9 cellular contexts compared by ENCODE assay signal in genomic region chr19:36526581-36526980, GRCh38. TPM values are rescaled to one million over a fixed set of nuclear protein-coding genes. Genes with fewer than 3 reads are reported as not detected.
A peak's percentile ranks its signal among the peaks of the same experiment; 100 is the strongest.
DNase-seq lines count a peak whose midpoint lies in the region; ATAC-seq, FAIRE-seq and TF ChIP-seq lines count a peak whose summit lies in the region.
"Had no signal": no experiment of that assay in that cellular context is flagged by ENCODE, and none has a peak within 500 bp of the region (broad histone marks: within the 10 kb centered on the region; RNA-seq: fewer than 3 reads in every experiment).

No MANE protein-coding gene starts in this region.

- H4K20me1 ChIP-seq in Loucy (ENCODE audit: insufficient read depth, low read length, poor library complexity, severe bottlenecking) = peaks cover 20% of the 10 kb centered on the region

- H3K4me3 ChIP-seq in Caco-2 (ENCODE audit: low read depth, low read length) = no peak overlapping the region
- H3K4me3 ChIP-seq in Loucy (ENCODE audit: low read length, poor library complexity, severe bottlenecking) = peak overlapping the region; percentile 83
- H3K4me3 ChIP-seq in bronchial epithelial cell (ENCODE audit: low read depth, low read length) = no peak overlapping the region
- no peak overlapping the region for H3K4me3 ChIP-seq in naive thymus-derived CD4-positive, alpha-beta T cell (ENCODE audit: low read length)

- peak overlapping the region; percentile 100 for H3K4me3 Mint-ChIP-seq in Caco-2 (ENCODE audit: unreplicated experiment)
- peak overlapping the region; percentile 65 to 100 (median 78) for H3K4me3 Mint-ChIP-seq in naive thymus-derived CD4-positive, alpha-beta T cell

- no peaks in the 10 kb centered on the region for H3K9me2 ChIP-seq in Loucy (replicated peaks; ENCODE audit: low read depth, low read length)

- H3K4me1 ChIP-seq in Caco-2 = no peaks in the 10 kb centered on the region
- peaks cover 21% of the 10 kb centered on the region for H3K4me1 ChIP-seq in Loucy (ENCODE audit: insufficient read depth, low read length, poor library complexity, severe bottlenecking)
- H3K4me1 ChIP-seq in naive thymus-derived CD4-positive, alpha-beta T cell (ENCODE audit: control insufficient read depth in 2 of 2, insufficient read depth in 2 of 2, low read length in 2 of 2) = peaks cover 4 to 11% of the 10 kb centered on the region in 2 donors

- no peak for ATAC-seq in naive thymus-derived CD4-positive, alpha-beta T cell

- POLR2A ChIA-PET in Caco-2 (lab: Charles Lee) = no interaction called here
- POLR2A ChIA-PET in naive thymus-derived CD4-positive, alpha-beta T cell (lab: Charles Lee) = interaction anchor here (3.0 kb wide), 1 partner anchor 38 kb away, joined by 26 read pairs; the partner anchor contains the start of gene ZNF566

- H3K79me2 ChIP-seq in Loucy (ENCODE audit: insufficient read depth, low read length) = peaks cover 53% of the 10 kb centered on the region

- peaks cover 6% of the 10 kb centered on the region for H3K4me1 Mint-ChIP-seq in Caco-2 (ENCODE audit: low read depth, unreplicated experiment)
- H3K4me1 Mint-ChIP-seq in naive thymus-derived CD4-positive, alpha-beta T cell = peaks cover 15 to 34% (median 29%) of the 10 kb centered on the region in 7 donors

- H3K27ac ChIP-seq in naive thymus-derived CD4-positive, alpha-beta T cell (ENCODE audit: low read depth, low read length) = no peak overlapping the region

- DNase-seq in Caco-2 = no peak
- DNase-seq in bronchial epithelial cell (ENCODE audit: low read depth) = peak; percentile 30
- no peak for DNase-seq in naive thymus-derived CD4-positive, alpha-beta T cell
- DNase-seq in NCI-H345 (lab: John Stamatoyannopoulos, UW) = no peak
- DNase-seq in stimulated activated CD4-positive, alpha-beta T cell treated with anti-CD3 and anti-CD28 coated beads, Interleukin-4, amount 100 ng/mL, for 4 hours = no peak
- no peak for DNase-seq in activated effector memory CD4-positive, alpha-beta T cell treated with anti-CD3 and anti-CD28 coated beads, Interleukin-2, amount 50 U/mL, for 16 hours
- DNase-seq in SK-N-DZ (ENCODE audit: low spot score) = no peak
- DNase-seq: cerebellar nuclear complex had no signal

- peak overlapping the region; percentile 95 for H3K4me2 ChIP-seq in Loucy (ENCODE audit: low read depth, low read length, poor library complexity, severe bottlenecking)

- no peak overlapping the region for H3K27ac Mint-ChIP-seq in Caco-2 (ENCODE audit: unreplicated experiment)
- H3K27ac Mint-ChIP-seq in naive thymus-derived CD4-positive, alpha-beta T cell = peak overlapping the region in 6 of 9 donors; percentile 9 to 63 (median 48)

- TF ChIP-seq CTCF in Caco-2 (IDR thresholded peaks at IDR 0.05; ENCODE audit: insufficient read depth in 1 of 2, low read depth in 1 of 2, low read length in 1 of 2, severe bottlenecking in 1 of 2, unreplicated experiment in 1 of 2) = no peak
- no peak for TF ChIP-seq CTCF in Loucy (conservative IDR thresholded peaks at IDR 0.05; ENCODE audit: low read length)
- no peak for TF ChIP-seq CTCF in bronchial epithelial cell (IDR thresholded peaks at IDR 0.05; ENCODE audit: insufficient read depth, low read length, severe bottlenecking)

- no peaks in the 10 kb centered on the region for H3K27me3 ChIP-seq in Caco-2 (replicated peaks; ENCODE audit: control insufficient read depth, insufficient read depth, low read length)
- no peaks in the 10 kb centered on the region for H3K27me3 ChIP-seq in Loucy (ENCODE audit: insufficient read depth, low read length, poor library complexity, severe bottlenecking)
- no peaks in the 10 kb centered on the region for H3K27me3 ChIP-seq in bronchial epithelial cell (ENCODE audit: control insufficient read depth, insufficient read depth, low read length)
- no peaks in the 10 kb centered on the region for H3K27me3 ChIP-seq in naive thymus-derived CD4-positive, alpha-beta T cell (ENCODE audit: control insufficient read depth in 2 of 2, insufficient read depth in 2 of 2, low read length in 2 of 2)

- H3K9ac ChIP-seq in Loucy (ENCODE audit: low read depth, low read length, poor library complexity, severe bottlenecking) = peak overlapping the region; percentile 92

- H3K27me3 Mint-ChIP-seq in Caco-2 (ENCODE audit: insufficient read depth, unreplicated experiment) = no peaks in the 10 kb centered on the region
- no peaks in the 10 kb centered on the region for H3K27me3 Mint-ChIP-seq in naive thymus-derived CD4-positive, alpha-beta T cell

- no peak overlapping the region for H2AFZ ChIP-seq in Loucy (ENCODE audit: low read length)

- H3K9me3 ChIP-seq in Caco-2 (peaks cover 12% of the 10 kb centered on the region; the same call in 1 of the 2 replicates), Loucy (ENCODE audit: insufficient read depth, low read depth, low read length) (no peaks in the 10 kb centered on the region)
- peaks cover 0 to 39% (median 4%) of the 10 kb centered on the region in 3 experiments for H3K9me3 ChIP-seq in naive thymus-derived CD4-positive, alpha-beta T cell (ENCODE audit: control insufficient read depth in 2 of 3, low read length in 3 of 3)

- CTCF ChIA-PET in Caco-2 (lab: Charles Lee) = no interaction called here
- CTCF ChIA-PET in naive thymus-derived CD4-positive, alpha-beta T cell (lab: Charles Lee) = no interaction called here

- peaks cover 7% of the 10 kb centered on the region for H3K36me3 ChIP-seq in Caco-2 (ENCODE audit: control insufficient read depth, insufficient read depth, low read length)
- no peaks in the 10 kb centered on the region for H3K36me3 ChIP-seq in Loucy (ENCODE audit: insufficient read depth, low read length)
- H3K36me3 ChIP-seq in bronchial epithelial cell (ENCODE audit: control insufficient read depth, insufficient read depth, low read length) = no peaks in the 10 kb centered on the region
- peaks cover 0 to 32% (median 8%) of the 10 kb centered on the region in 3 experiments for H3K36me3 ChIP-seq in naive thymus-derived CD4-positive, alpha-beta T cell (ENCODE audit: control insufficient read depth in 2 of 3, insufficient read depth in 3 of 3, low read length in 3 of 3)

- H3K36me3 Mint-ChIP-seq in Caco-2 (ENCODE audit: insufficient read depth, unreplicated experiment) = peaks cover 47% of the 10 kb centered on the region
- peaks cover 15 to 52% (median 50%) of the 10 kb centered on the region in 5 donors for H3K36me3 Mint-ChIP-seq in naive thymus-derived CD4-positive, alpha-beta T cell

- FAIRE-seq in bronchial epithelial cell (lab: Jason Lieb, UNC) = no peak

- BruUV-seq in Caco-2 (replicated peaks; lab: Mats Ljungman, UMichigan) = no TSS peak

- H3F3A ChIP-seq in Loucy (ENCODE audit: low read depth) = no peaks in the 10 kb centered on the region

- H3K9me3 Mint-ChIP-seq in Caco-2 (ENCODE audit: unreplicated experiment) = peaks cover 19% of the 10 kb centered on the region
- peaks cover 6 to 88% (median 40%) of the 10 kb centered on the region in 11 donors for H3K9me3 Mint-ChIP-seq in naive thymus-derived CD4-positive, alpha-beta T cell

- intact Hi-C loops in Caco-2 (cut with micrococcal nuclease; ENCODE audit: unreplicated experiment) = loop anchor here (5.0 kb wide), 2 partner anchors 161 to 246 kb away; partner anchors contain the start of genes ZNF567 and ZNF850
- intact Hi-C loops in naive thymus-derived CD4-positive, alpha-beta T cell (cut with micrococcal nuclease) = loop anchor here (5.0 kb wide), 3 partner anchors 391 to 691 kb away; partner anchors contain the start of genes ZNF383 (in 1 of the 2), ZNF568 (in 1 of the 2), ZNF585A (in 1 of the 2) and ZNF829 (in 1 of the 2)

RNA-seq across cellular contexts. Expression of gene ZNF260, which starts 1.5 kb away (rescaled TPM):
- total RNA-seq in Caco-2 (2022) = 12.5 and 13.2 TPM in 2 replicates
- total RNA-seq in bronchial epithelial cell = 6.6 and 9.5 TPM in 2 replicates
- total RNA-seq in naive thymus-derived CD4-positive, alpha-beta T cell = 10 to 100 TPM in 3 of 5 experiments, 1 to 10 TPM in 2; 2.9 to 13.2 (median 11.3) TPM
- polyA plus RNA-seq in naive thymus-derived CD4-positive, alpha-beta T cell = 10 to 100 TPM in 1 of 2 donors, 1 to 10 TPM in 1; 6.1 to 15.3 TPM
- polyA plus RNA-seq in SK-N-DZ (2014; cell fraction: cytosol; rRNA removed) = 15.9 and 19.7 TPM in 2 replicates
- 8.2 and 8.9 TPM in 2 replicates for polyA plus RNA-seq in SK-N-DZ (2014; cell fraction: nucleus; rRNA removed)

RNA-seq across cellular contexts. Expression of gene ZNF566, which starts 37.2 kb away (rescaled TPM):
- 10.0 and 11.6 TPM in 2 replicates for total RNA-seq in Caco-2 (2022)
- total RNA-seq in bronchial epithelial cell = 4.7 and 7.4 TPM in 2 replicates
- total RNA-seq in naive thymus-derived CD4-positive, alpha-beta T cell = 10 to 100 TPM in 2 of 5 experiments, 1 to 10 TPM in 3; 9.2 to 29.8 (median 9.3) TPM
- polyA plus RNA-seq in naive thymus-derived CD4-positive, alpha-beta T cell = 10 to 100 TPM in 1 of 2 donors, 1 to 10 TPM in 1; 9.8 to 29.1 TPM
- polyA plus RNA-seq in SK-N-DZ (2014; cell fraction: cytosol; rRNA removed) = 9.3 and 12.2 TPM in 2 replicates
- 4.0 and 4.7 TPM in 2 replicates for polyA plus RNA-seq in SK-N-DZ (2014; cell fraction: nucleus; rRNA removed)

RNA-seq across cellular contexts. Expression of gene ZNF529, which starts 46.5 kb away (rescaled TPM):
- total RNA-seq in Caco-2 (2022) (5.6 and 10.5 TPM in 2 replicates), bronchial epithelial cell (4.2 and 7.6 TPM in 2 replicates)
- total RNA-seq in naive thymus-derived CD4-positive, alpha-beta T cell = 10 to 100 TPM; 22.6 to 37.8 (median 33.8) TPM
- 10 to 100 TPM in 1 of 2 donors, 1 to 10 TPM in 1; 9.9 to 12.3 TPM for polyA plus RNA-seq in naive thymus-derived CD4-positive, alpha-beta T cell
- polyA plus RNA-seq in SK-N-DZ (2014; cell fraction: cytosol; rRNA removed) = 24.1 and 26.4 TPM in 2 replicates
- 21.7 and 26.0 TPM in 2 replicates for polyA plus RNA-seq in SK-N-DZ (2014; cell fraction: nucleus; rRNA removed)
